ENCODE assay signal across 9 cellular contexts in the genomic region with DNA sequence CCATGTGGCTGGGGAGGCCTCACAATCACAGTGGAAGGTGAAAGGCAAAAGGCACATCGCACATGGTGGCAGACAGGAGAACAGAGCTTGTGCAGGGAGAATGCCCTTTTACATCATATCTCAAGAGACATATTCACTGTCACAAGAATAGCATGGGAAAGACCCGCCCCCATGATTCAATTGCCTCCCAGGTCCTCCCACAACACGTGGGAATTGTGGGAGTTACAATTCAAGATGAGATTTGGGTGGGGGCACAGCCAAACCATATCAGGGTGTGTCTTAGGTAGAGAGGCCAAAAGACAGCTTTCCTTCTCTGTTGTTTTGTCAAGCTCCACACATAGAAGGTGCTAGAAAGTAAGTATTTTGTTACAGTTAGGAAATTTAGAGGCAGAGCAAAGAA. TPM values are rescaled to one million over a fixed set of nuclear protein-coding genes. Genes with fewer than 3 reads are reported as not detected.
"Had no signal": no experiment of that assay in that cellular context is flagged by ENCODE, and none has a peak within 500 bp of the region (broad histone marks: within the 10 kb centered on the region; RNA-seq: fewer than 3 reads in every experiment).

No MANE protein-coding gene starts in this region.

- ATAC-seq: GM23338, HepG2 had no signal

- DNase-seq: H9, HCEC 1CT, HFFc6, Kasumi-1, KG1 had no signal

- H3K4me3 ChIP-seq: GM23338 had no signal

RNA-seq across cellular contexts. Expression of a gene that starts 20.8 kb away (rescaled TPM):
- total RNA-seq: H9, HFFc6, HT-29 had no signal
- polyA plus RNA-seq: IgD-negative memory B cell had no signal
